ENCODE assay signal across 18 cellular contexts in genomic region chr4:152154433-152154832, GRCh38.
DNase-seq lines count a peak whose midpoint lies in the region; ATAC-seq lines count a peak whose summit lies in the region.
"Had no signal": no experiment of that assay in that cellular context is flagged by ENCODE, and none has a peak within 500 bp of the region (broad histone marks: within the 10 kb centered on the region; RNA-seq: fewer than 3 reads in every experiment).

No MANE protein-coding gene starts in this region.

- POLR2A ChIA-PET in activated CD4-positive, alpha-beta T cell treated with anti-CD3 and anti-CD28 coated beads for 36 hours (lab: Charles Lee), result no interaction called here

- no peak for DNase-seq in activated CD4-positive, alpha-beta T cell treated with anti-CD3 and anti-CD28 coated beads for 36 hours
- no peak for DNase-seq in activated CD4-positive, alpha-beta T cell treated with anti-CD3 and anti-CD28 coated beads for 1 hour
- no peak for DNase-seq in activated naive CD4-positive, alpha-beta T cell treated with anti-CD3 and anti-CD28 coated beads, Interleukin-2, amount 50 U/mL, for 72 hours (ENCODE audit: low spot score in 2 of 2)
- no peak for DNase-seq in activated naive CD4-positive, alpha-beta T cell treated with anti-CD3 and anti-CD28 coated beads for 36 hours
- DNase-seq in stimulated activated effector memory CD8-positive, alpha-beta T cell treated with anti-CD3 and anti-CD28 coated beads, Interleukin-12 subunit alpha, Interleukin-12 subunit beta, amount 100 ng/mL, for 72 hours (ENCODE audit: low spot score in 2 of 2), result no peak
- DNase-seq in T-helper 17 cell, result no peak
- DNase-seq: 8988T; CD4-positive, alpha-beta memory T cell; DMS153; DMS79; GF-D8; GOT3; H7; HFFc6 had no signal

- CTCF ChIA-PET in activated CD4-positive, alpha-beta T cell treated with anti-CD3 and anti-CD28 coated beads for 36 hours (lab: Charles Lee), result no interaction called here
- CTCF ChIA-PET in activated naive CD4-positive, alpha-beta T cell treated with anti-CD3 and anti-CD28 coated beads for 36 hours (lab: Charles Lee), result no interaction called here

- intact Hi-C loops in activated CD4-positive, alpha-beta T cell treated with anti-CD3 and anti-CD28 coated beads for 36 hours (cut with DNase I, micrococcal nuclease), result no loop called here
- intact Hi-C loops in activated naive CD4-positive, alpha-beta T cell treated with anti-CD3 and anti-CD28 coated beads for 36 hours (cut with micrococcal nuclease), result no loop called here

- ATAC-seq in activated CD4-positive, alpha-beta T cell treated with anti-CD3 and anti-CD28 coated beads for 36 hours, result peak; percentile 36
- peak; percentile 47 to 81 for ATAC-seq in activated naive CD4-positive, alpha-beta T cell treated with anti-CD3 and anti-CD28 coated beads, Interleukin-2, amount 50 U/mL, for 72 hours
- ATAC-seq in stimulated activated effector memory CD8-positive, alpha-beta T cell treated with anti-CD3 and anti-CD28 coated beads, Interleukin-12 subunit alpha, Interleukin-12 subunit beta, amount 100 ng/mL, for 72 hours, result peak; percentile 69
- ATAC-seq in HG03442 (IDR thresholded peaks at IDR 0.05; ENCODE audit: unreplicated experiment) (no peak), T-helper 17 cell (no peak)
- ATAC-seq: HCT116 had no signal

- H3K9me3 Mint-ChIP-seq in activated CD4-positive, alpha-beta T cell treated with anti-CD3 and anti-CD28 coated beads for 36 hours (ENCODE audit: low read depth), result no peaks in the 10 kb centered on the region
- peaks cover 0 to 6% of the 10 kb centered on the region in 2 donors for H3K9me3 Mint-ChIP-seq in activated naive CD4-positive, alpha-beta T cell treated with anti-CD3 and anti-CD28 coated beads, Interleukin-2, amount 50 U/mL, for 72 hours
- H3K9me3 Mint-ChIP-seq in activated naive CD4-positive, alpha-beta T cell treated with anti-CD3 and anti-CD28 coated beads for 36 hours, result no peaks in the 10 kb centered on the region
- peaks cover 3% of the 10 kb centered on the region for H3K9me3 Mint-ChIP-seq in stimulated activated effector memory CD8-positive, alpha-beta T cell treated with anti-CD3 and anti-CD28 coated beads, Interleukin-12 subunit alpha, Interleukin-12 subunit beta, amount 100 ng/mL, for 72 hours
- H3K9me3 Mint-ChIP-seq: HFFc6 had no signal

- peak overlapping the region; percentile 23 for H3K27ac Mint-ChIP-seq in activated CD4-positive, alpha-beta T cell treated with anti-CD3 and anti-CD28 coated beads for 36 hours
- H3K27ac Mint-ChIP-seq in activated naive CD4-positive, alpha-beta T cell treated with anti-CD3 and anti-CD28 coated beads, Interleukin-2, amount 50 U/mL, for 72 hours, result no peak overlapping the region
- no peak overlapping the region for H3K27ac Mint-ChIP-seq in activated naive CD4-positive, alpha-beta T cell treated with anti-CD3 and anti-CD28 coated beads for 36 hours
- H3K27ac Mint-ChIP-seq in stimulated activated effector memory CD8-positive, alpha-beta T cell treated with anti-CD3 and anti-CD28 coated beads, Interleukin-12 subunit alpha, Interleukin-12 subunit beta, amount 100 ng/mL, for 72 hours, result no peak overlapping the region
- no peak overlapping the region for H3K27ac Mint-ChIP-seq in T-helper 17 cell
- H3K27ac Mint-ChIP-seq: HFFc6 had no signal

- no peaks in the 10 kb centered on the region for H3K9me3 ChIP-seq in T-helper 17 cell (ENCODE audit: control insufficient read depth, low read length, poor library complexity, severe bottlenecking)
- H3K9me3 ChIP-seq: BLaER1 had no signal

- no peaks in the 10 kb centered on the region for H3K36me3 Mint-ChIP-seq in activated CD4-positive, alpha-beta T cell treated with anti-CD3 and anti-CD28 coated beads for 36 hours (ENCODE audit: low read depth)
- no peaks in the 10 kb centered on the region for H3K36me3 Mint-ChIP-seq in activated naive CD4-positive, alpha-beta T cell treated with anti-CD3 and anti-CD28 coated beads, Interleukin-2, amount 50 U/mL, for 72 hours
- no peaks in the 10 kb centered on the region for H3K36me3 Mint-ChIP-seq in activated naive CD4-positive, alpha-beta T cell treated with anti-CD3 and anti-CD28 coated beads for 36 hours (ENCODE audit: low read depth)
- no peaks in the 10 kb centered on the region for H3K36me3 Mint-ChIP-seq in stimulated activated effector memory CD8-positive, alpha-beta T cell treated with anti-CD3 and anti-CD28 coated beads, Interleukin-12 subunit alpha, Interleukin-12 subunit beta, amount 100 ng/mL, for 72 hours
- peaks cover 2% of the 10 kb centered on the region for H3K36me3 Mint-ChIP-seq in T-helper 17 cell (ENCODE audit: low read depth)
- H3K36me3 Mint-ChIP-seq: CD14-positive monocyte; CD4-positive, alpha-beta memory T cell had no signal

- peaks cover 26% of the 10 kb centered on the region for H3K4me1 Mint-ChIP-seq in activated CD4-positive, alpha-beta T cell treated with anti-CD3 and anti-CD28 coated beads for 36 hours
- H3K4me1 Mint-ChIP-seq in activated naive CD4-positive, alpha-beta T cell treated with anti-CD3 and anti-CD28 coated beads for 36 hours (ENCODE audit: low read depth), result peaks cover 24% of the 10 kb centered on the region
- H3K4me1 Mint-ChIP-seq in stimulated activated effector memory CD8-positive, alpha-beta T cell treated with anti-CD3 and anti-CD28 coated beads, Interleukin-12 subunit alpha, Interleukin-12 subunit beta, amount 100 ng/mL, for 72 hours, result peaks cover 16% of the 10 kb centered on the region
- peaks cover 21% of the 10 kb centered on the region for H3K4me1 Mint-ChIP-seq in T-helper 17 cell
- H3K4me1 Mint-ChIP-seq: CD14-positive monocyte had no signal

- H3K27me3 Mint-ChIP-seq in activated CD4-positive, alpha-beta T cell treated with anti-CD3 and anti-CD28 coated beads for 36 hours, result no peaks in the 10 kb centered on the region
- H3K27me3 Mint-ChIP-seq in activated naive CD4-positive, alpha-beta T cell treated with anti-CD3 and anti-CD28 coated beads for 36 hours (ENCODE audit: low read depth), result no peaks in the 10 kb centered on the region
- no peaks in the 10 kb centered on the region for H3K27me3 Mint-ChIP-seq in T-helper 17 cell
- H3K27me3 Mint-ChIP-seq: CD4-positive, alpha-beta memory T cell had no signal

- H3K4me3 Mint-ChIP-seq in activated CD4-positive, alpha-beta T cell treated with anti-CD3 and anti-CD28 coated beads for 36 hours, result no peak overlapping the region
- H3K4me3 Mint-ChIP-seq in activated naive CD4-positive, alpha-beta T cell treated with anti-CD3 and anti-CD28 coated beads for 36 hours, result no peak overlapping the region
- no peak overlapping the region for H3K4me3 Mint-ChIP-seq in stimulated activated effector memory CD8-positive, alpha-beta T cell treated with anti-CD3 and anti-CD28 coated beads, Interleukin-12 subunit alpha, Interleukin-12 subunit beta, amount 100 ng/mL, for 72 hours
- H3K4me3 Mint-ChIP-seq in T-helper 17 cell, result no peak overlapping the region
- H3K4me3 Mint-ChIP-seq: CD4-positive, alpha-beta memory T cell; HFFc6 had no signal

Comparison
In these comparisons a context has a peak if more than half of its experiments do, and no peak if none do; other contexts are left out.
1. ATAC-seq: peak in activated CD4-positive, alpha-beta T cell treated with anti-CD3 and anti-CD28 coated beads for 36 hours (single experiment), activated naive CD4-positive, alpha-beta T cell treated with anti-CD3 and anti-CD28 coated beads, Interleukin-2, amount 50 U/mL, for 72 hours (2 of 2) and stimulated activated effector memory CD8-positive, alpha-beta T cell treated with anti-CD3 and anti-CD28 coated beads, Interleukin-12 subunit alpha, Interleukin-12 subunit beta, amount 100 ng/mL, for 72 hours (single experiment); none in HG03442 (single experiment) and T-helper 17 cell (single experiment).